Comparison of ENCODE assay signal across 8 cellular contexts in the genomic region with DNA sequence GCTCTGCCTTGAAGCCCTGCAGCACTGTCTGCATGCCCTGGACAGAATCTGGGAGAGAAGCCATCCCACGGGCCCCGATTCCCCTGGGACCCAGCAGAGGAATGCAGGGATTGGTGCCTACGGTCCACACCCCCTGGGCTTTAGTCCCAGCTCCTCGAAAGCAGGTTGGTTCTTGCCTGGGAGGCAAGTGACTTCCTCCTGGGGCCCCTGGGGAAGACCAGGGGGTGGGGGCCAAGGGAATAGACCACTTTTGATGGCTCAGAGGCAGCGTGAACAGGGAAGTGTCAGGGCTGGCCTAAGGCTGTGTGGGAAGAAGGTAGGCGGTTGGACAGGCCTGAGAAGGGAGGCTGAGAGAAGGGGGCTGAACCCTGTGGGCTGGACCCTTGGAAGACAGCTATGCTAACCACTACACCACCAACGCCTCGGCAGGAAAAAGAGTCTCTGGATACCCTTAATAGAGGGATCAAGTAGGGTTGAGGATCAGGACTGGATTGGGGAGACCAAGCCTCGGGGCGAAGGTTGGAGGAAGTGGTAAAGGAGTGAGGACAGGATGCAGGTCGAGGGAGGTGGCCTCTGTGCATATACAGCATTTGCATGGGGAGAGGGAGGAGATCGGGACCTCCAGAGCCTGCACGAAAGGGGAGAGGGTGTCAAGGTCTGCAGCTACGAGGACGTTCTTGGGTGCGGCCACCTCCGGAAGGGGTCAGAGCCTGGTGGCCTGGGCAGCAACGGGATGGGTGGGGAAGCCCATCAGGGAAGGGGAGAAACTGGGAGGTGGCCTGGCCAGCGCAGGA. TPM values are rescaled to one million over a fixed set of nuclear protein-coding genes. Genes with fewer than 3 reads are reported as not detected.
A peak's percentile ranks its signal among the peaks of the same experiment; 100 is the strongest.
DNase-seq lines count a peak whose midpoint lies in the region; ATAC-seq and TF ChIP-seq lines count a peak whose summit lies in the region.

No MANE protein-coding gene starts in this region.

- no peak overlapping the region for H3K27ac ChIP-seq in PC-9
- peak overlapping the region; percentile 93 to 98 for H3K27ac ChIP-seq in coronary artery
- peak overlapping the region; percentile 90 to 93 (median 92) for H3K27ac ChIP-seq in upper lobe of left lung

- no peak for TF ChIP-seq POLR2A in upper lobe of left lung (IDR thresholded peaks at IDR 0.05)

- CTCF ChIA-PET in PC-9 (lab: Charles Lee) (no interaction called here), HEK293T (lab: Yijun Ruan, JAX) (no interaction called here)

- peaks cover 8% of the 10 kb centered on the region for H3K36me3 Mint-ChIP-seq in memory B cell

- BruUV-seq in PC-9 (replicated peaks; lab: Mats Ljungman, UMichigan): no TSS peak

- H3K27me3 ChIP-seq in PC-9 (ENCODE audit: insufficient read depth, low read depth) (no peaks in the 10 kb centered on the region), upper lobe of left lung (no peaks in the 10 kb centered on the region)

- ATAC-seq in GM21619 (IDR thresholded peaks at IDR 0.05; ENCODE audit: unreplicated experiment) (peak; percentile 8), memory B cell (ENCODE audit: low read depth) (no peak), upper lobe of left lung (ENCODE audit: low FRiP score in 2 of 2) (no peak), HG03565 (IDR thresholded peaks at IDR 0.05; ENCODE audit: unreplicated experiment) (no peak)

- DNase-seq in EH (ENCODE audit: low read depth): peak; percentile 68
- DNase-seq in PC-9: no peak
- peak; percentile 82 for DNase-seq in coronary artery (ENCODE audit: low spot score)
- DNase-seq in memory B cell (ENCODE audit: low spot score in 2 of 2): peak; percentile 11 to 30
- no peak for DNase-seq in upper lobe of left lung
- no peak for DNase-seq in HEK293T (ENCODE audit: extremely low spot score)

- POLR2A ChIA-PET in PC-9 (lab: Charles Lee; ENCODE audit: unreplicated experiment): no interaction called here
- POLR2A ChIA-PET in HEK293T (lab: Yijun Ruan, JAX): interaction anchor here (0.6 to 4.5 kb wide), 3 partner anchors 11 to 69 kb away, joined by 3 to 25 read pairs (median 3); a partner anchor contains a TSS

- TF ChIP-seq CTCF in PC-9 (conservative IDR thresholded peaks at IDR 0.05) (no peak), coronary artery (IDR thresholded peaks at IDR 0.05) (no peak), upper lobe of left lung (IDR thresholded peaks at IDR 0.05) (no peak)

- H3K4me3 Mint-ChIP-seq in memory B cell: peak overlapping the region; percentile 100

- peak overlapping the region; percentile 56 for H3K4me3 ChIP-seq in PC-9
- H3K4me3 ChIP-seq in coronary artery: peak overlapping the region; percentile 99
- H3K4me3 ChIP-seq in upper lobe of left lung: peak overlapping the region; percentile 96 to 100 (median 99)

- H3K4me1 ChIP-seq in PC-9 (replicated peaks; ENCODE audit: insufficient read depth) (peaks cover 10% of the 10 kb centered on the region), upper lobe of left lung (peaks cover 13 to 45% (median 35%) of the 10 kb centered on the region in 4 donors)

- no peaks in the 10 kb centered on the region for H3K9me3 Mint-ChIP-seq in memory B cell

- peak overlapping the region; percentile 100 for H3K27ac Mint-ChIP-seq in memory B cell

- intact Hi-C loops in PC-9 (cut with micrococcal nuclease; ENCODE audit: unreplicated experiment): loop anchor here (1.0 to 10.0 kb wide), 4 partner anchors 10 to 348 kb away; no protein-coding TSS in a partner anchor

- H3K9me3 ChIP-seq in PC-9 (ENCODE audit: insufficient read depth, low read depth) (no peaks in the 10 kb centered on the region), upper lobe of left lung (no peaks in the 10 kb centered on the region)

- peaks cover 8% of the 10 kb centered on the region; the same call in 1 of the 2 replicates for H3F3A ChIP-seq in PC-9 (ENCODE audit: insufficient read depth, low read depth)

- no peaks in the 10 kb centered on the region for H4K20me1 ChIP-seq in PC-9 (ENCODE audit: insufficient read depth)

- WGBS in upper lobe of left lung, 2 donors: 2% methylated on average over 15 to 19 of the region's 19 CpGs

- no peaks in the 10 kb centered on the region for H3K27me3 Mint-ChIP-seq in memory B cell

- peaks cover 27% of the 10 kb centered on the region for H3K4me1 Mint-ChIP-seq in memory B cell

- H3K9me2 ChIP-seq in PC-9 (ENCODE audit: insufficient read depth): no peaks in the 10 kb centered on the region

- no peak overlapping the region for H2AFZ ChIP-seq in PC-9

- H3K36me3 ChIP-seq in PC-9 (ENCODE audit: low read depth) (no peaks in the 10 kb centered on the region), upper lobe of left lung (peaks cover 0 to 39% (median 31%) of the 10 kb centered on the region in 4 donors)

- peaks cover 27% of the 10 kb centered on the region for H3K79me2 ChIP-seq in PC-9 (ENCODE audit: low read depth)

- no peak for TF ChIP-seq EP300 in upper lobe of left lung (IDR thresholded peaks at IDR 0.05)

- H3K4me2 ChIP-seq in PC-9: peak overlapping the region; percentile 70

TF ChIP-seq in HEK293T, 16 proteins besides CTCF, POLR2A, EP300 and RAD21:
- no peak for TF ChIP-seq L3MBTL2 (conservative IDR thresholded peaks at IDR 0.05)
- no peak for TF ChIP-seq CTBP1 (IDR thresholded peaks at IDR 0.05; ENCODE audit: borderline replicate concordance)
- TF ChIP-seq ARNT (IDR thresholded peaks at IDR 0.05): no peak
- no peak for TF ChIP-seq LEF1 (IDR thresholded peaks at IDR 0.05; ENCODE audit: borderline replicate concordance)
- TF ChIP-seq SUZ12 (IDR thresholded peaks at IDR 0.05): no peak
- TF ChIP-seq FOXK2 (IDR thresholded peaks at IDR 0.05): no peak
- no peak for TF ChIP-seq ELF4 (IDR thresholded peaks at IDR 0.05)
- no peak for TF ChIP-seq FOXA1 (IDR thresholded peaks at IDR 0.05)
- no peak for TF ChIP-seq ZNF384 (IDR thresholded peaks at IDR 0.05)
- no peak for TF ChIP-seq BHLHE40 (IDR thresholded peaks at IDR 0.05; ENCODE audit: borderline replicate concordance)
- TF ChIP-seq NFRKB (IDR thresholded peaks at IDR 0.05): no peak
- no peak for TF ChIP-seq TARDBP (IDR thresholded peaks at IDR 0.05)
- TF ChIP-seq, protein P1, sequence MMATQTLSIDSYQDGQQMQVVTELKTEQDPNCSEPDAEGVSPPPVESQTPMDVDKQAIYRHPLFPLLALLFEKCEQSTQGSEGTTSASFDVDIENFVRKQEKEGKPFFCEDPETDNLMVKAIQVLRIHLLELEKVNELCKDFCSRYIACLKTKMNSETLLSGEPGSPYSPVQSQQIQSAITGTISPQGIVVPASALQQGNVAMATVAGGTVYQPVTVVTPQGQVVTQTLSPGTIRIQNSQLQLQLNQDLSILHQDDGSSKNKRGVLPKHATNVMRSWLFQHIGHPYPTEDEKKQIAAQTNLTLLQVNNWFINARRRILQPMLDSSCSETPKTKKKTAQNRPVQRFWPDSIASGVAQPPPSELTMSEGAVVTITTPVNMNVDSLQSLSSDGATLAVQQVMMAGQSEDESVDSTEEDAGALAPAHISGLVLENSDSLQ (IDR thresholded peaks at IDR 0.05): no peak
- no peak for TF ChIP-seq HDGF (IDR thresholded peaks at IDR 0.05; ENCODE audit: borderline replicate concordance)
- no peak for TF ChIP-seq FOXM1 (IDR thresholded peaks at IDR 0.05; ENCODE audit: borderline replicate concordance)
- TF ChIP-seq SP1 (IDR thresholded peaks at IDR 0.05): no peak
TF ChIP-seq in HEK293T: peak in this region for 0.

RNA-seq across cellular contexts. Expression of a gene that starts 0.8 kb away (rescaled TPM):
- 83.3 and 85.3 TPM in 2 replicates for total RNA-seq in PC-9 (2021)
- total RNA-seq in upper lobe of left lung: 100 to 1,000 TPM in 2 of 6 donors, 10 to 100 TPM in 4; 55.1 to 255 (median 89.0) TPM

RNA-seq across cellular contexts. Expression of a gene that starts 52.7 kb away (rescaled TPM):
- total RNA-seq in PC-9 (2021): 60.1 and 76.3 TPM in 2 replicates
- total RNA-seq in upper lobe of left lung: 100 to 1,000 TPM in 1 of 6 donors, 10 to 100 TPM in 4, 1 to 10 TPM in 1; 6.3 to 121 (median 67.1) TPM

Comparison
In these comparisons a context has a peak if more than half of its experiments do, and no peak if none do; other contexts are left out.
1. DNase-seq: peak in EH (single experiment), coronary artery (single experiment) and memory B cell (2 of 2); none in PC-9 (0 of 2), upper lobe of left lung (0 of 2) and HEK293T (single experiment).
2. Peak in every context shown above with its lines, with median percentiles within 50 percentile points of each other: H3K4me3 ChIP-seq.